ENCODE assay signal across 1 cellular context in genomic region chr19:50264483-50265186, GRCh38.
TF ChIP-seq lines count a peak whose summit lies in the region.

No MANE protein-coding gene starts in this region.

TF ChIP-seq in HepG2, 621 proteins besides CTCF, POLR2A, EP300 and RAD21 (continued from another document):
- TF ChIP-seq, protein P1, sequence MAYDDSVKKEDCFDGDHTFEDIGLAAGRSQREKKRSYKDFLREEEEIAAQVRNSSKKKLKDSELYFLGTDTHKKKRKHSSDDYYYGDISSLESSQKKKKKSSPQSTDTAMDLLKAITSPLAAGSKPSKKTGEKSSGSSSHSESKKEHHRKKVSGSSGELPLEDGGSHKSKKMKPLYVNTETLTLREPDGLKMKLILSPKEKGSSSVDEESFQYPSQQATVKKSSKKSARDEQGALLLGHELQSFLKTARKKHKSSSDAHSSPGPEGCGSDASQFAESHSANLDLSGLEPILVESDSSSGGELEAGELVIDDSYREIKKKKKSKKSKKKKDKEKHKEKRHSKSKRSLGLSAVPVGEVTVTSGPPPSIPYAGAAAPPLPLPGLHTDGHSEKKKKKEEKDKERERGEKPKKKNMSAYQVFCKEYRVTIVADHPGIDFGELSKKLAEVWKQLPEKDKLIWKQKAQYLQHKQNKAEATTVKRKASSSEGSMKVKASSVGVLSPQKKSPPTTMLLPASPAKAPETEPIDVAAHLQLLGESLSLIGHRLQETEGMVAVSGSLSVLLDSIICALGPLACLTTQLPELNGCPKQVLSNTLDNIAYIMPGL (CRISPR knock-in tag; IDR thresholded peaks at IDR 0.05; ENCODE audit: borderline replicate concordance in 1 of 2, low read depth in 1 of 2), result no peak
- TF ChIP-seq USF2 (IDR thresholded peaks at IDR 0.05; ENCODE audit: low read depth, low read length), result peak; percentile 35; the same call in 1 of the 2 replicates
- peak; percentile 76; the same call in 1 of the 2 replicates for TF ChIP-seq USF2 (CRISPR knock-in tag; IDR thresholded peaks at IDR 0.05; ENCODE audit: borderline replicate concordance)
- no peak for TF ChIP-seq MED1 (CRISPR knock-in tag; IDR thresholded peaks at IDR 0.05)
- no peak for TF ChIP-seq TERF1 (CRISPR knock-in tag; IDR thresholded peaks at IDR 0.05)
- peak; percentile 63; the same call in 1 of the 2 replicates for TF ChIP-seq SMC3 (IDR thresholded peaks at IDR 0.05; ENCODE audit: low read length)
- TF ChIP-seq MIER3 (CRISPR knock-in tag; IDR thresholded peaks at IDR 0.05; ENCODE audit: borderline replicate concordance), result no peak
- no peak for TF ChIP-seq ISL2 (CRISPR knock-in tag; IDR thresholded peaks at IDR 0.05)
- TF ChIP-seq ZNF142 (CRISPR knock-in tag; IDR thresholded peaks at IDR 0.05), result no peak
- TF ChIP-seq ZNF33A (CRISPR knock-in tag; IDR thresholded peaks at IDR 0.05; ENCODE audit: borderline replicate concordance), result no peak
- peak; percentile 78 for TF ChIP-seq ZNF652 (CRISPR knock-in tag; IDR thresholded peaks at IDR 0.05; ENCODE audit: borderline replicate concordance, low read depth)
- peak; percentile 64 for TF ChIP-seq ATF7 (IDR thresholded peaks at IDR 0.05)
- TF ChIP-seq ATF7 (CRISPR knock-in tag; IDR thresholded peaks at IDR 0.05), result no peak
- TF ChIP-seq ZBTB37 (CRISPR knock-in tag; IDR thresholded peaks at IDR 0.05), result no peak
- peak; percentile 65 for TF ChIP-seq STAG1 (CRISPR knock-in tag; IDR thresholded peaks at IDR 0.05)
- TF ChIP-seq AGO1 (IDR thresholded peaks at IDR 0.05; ENCODE audit: low read depth, low read length, poor library complexity, severe bottlenecking), result no peak
- no peak for TF ChIP-seq NKX3-1 (CRISPR knock-in tag; IDR thresholded peaks at IDR 0.05)
- no peak for TF ChIP-seq HOXA7 (CRISPR knock-in tag; IDR thresholded peaks at IDR 0.05)
- TF ChIP-seq CREB1 (IDR thresholded peaks at IDR 0.05), result peak; percentile 95
- no peak for TF ChIP-seq CREB1 (CRISPR knock-in tag; IDR thresholded peaks at IDR 0.05)
- no peak for TF ChIP-seq ZNF737 (CRISPR knock-in tag; IDR thresholded peaks at IDR 0.05; ENCODE audit: borderline replicate concordance)
- TF ChIP-seq ZNF790 (CRISPR knock-in tag; IDR thresholded peaks at IDR 0.05; ENCODE audit: borderline replicate concordance), result no peak
- TF ChIP-seq ZBTB1 (CRISPR knock-in tag; IDR thresholded peaks at IDR 0.05; ENCODE audit: borderline replicate concordance), result no peak
- TF ChIP-seq TEAD3 (CRISPR knock-in tag; optimal IDR thresholded peaks at IDR 0.05; ENCODE audit: borderline replicate concordance), result peak; percentile 20
- TF ChIP-seq, protein P2, sequence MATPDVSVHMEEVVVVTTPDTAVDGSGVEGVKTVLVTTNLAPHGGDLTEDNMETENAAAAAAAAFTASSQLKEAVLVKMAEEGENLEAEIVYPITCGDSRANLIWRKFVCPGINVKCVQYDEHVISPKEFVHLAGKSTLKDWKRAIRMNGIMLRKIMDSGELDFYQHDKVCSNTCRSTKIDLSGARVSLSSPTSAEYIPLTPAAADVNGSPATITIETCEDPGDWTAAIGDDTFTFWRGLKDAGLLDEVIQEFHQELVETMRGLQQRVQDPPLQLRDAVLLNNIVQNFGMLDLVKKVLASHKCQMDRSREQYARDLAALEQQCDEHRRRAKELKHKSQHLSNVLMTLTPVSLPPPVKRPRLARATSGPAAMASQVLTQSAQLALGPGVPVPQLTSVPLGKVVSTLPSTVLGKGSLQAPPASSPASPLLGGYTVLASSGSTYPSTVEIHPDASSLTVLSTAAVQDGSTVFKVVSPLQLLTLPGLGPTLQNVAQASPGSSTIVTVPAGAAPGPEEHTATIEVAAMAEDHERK (CRISPR knock-in tag; IDR thresholded peaks at IDR 0.05; ENCODE audit: low read depth), result no peak
- TF ChIP-seq NFYC (CRISPR knock-in tag; IDR thresholded peaks at IDR 0.05), result peak; percentile 66
- TF ChIP-seq NFYB (CRISPR knock-in tag; IDR thresholded peaks at IDR 0.05), result peak; percentile 58; the same call in 1 of the 2 replicates
- no peak for TF ChIP-seq ZNF589 (CRISPR knock-in tag; conservative IDR thresholded peaks at IDR 0.05)
- peak; percentile 32; the same call in 1 of the 2 replicates for TF ChIP-seq RAD51 (IDR thresholded peaks at IDR 0.05; ENCODE audit: borderline replicate concordance)
- TF ChIP-seq ATF6 (CRISPR knock-in tag; conservative IDR thresholded peaks at IDR 0.05), result no peak
